ENCODE assay signal across 9 cellular contexts in the genomic region with DNA sequence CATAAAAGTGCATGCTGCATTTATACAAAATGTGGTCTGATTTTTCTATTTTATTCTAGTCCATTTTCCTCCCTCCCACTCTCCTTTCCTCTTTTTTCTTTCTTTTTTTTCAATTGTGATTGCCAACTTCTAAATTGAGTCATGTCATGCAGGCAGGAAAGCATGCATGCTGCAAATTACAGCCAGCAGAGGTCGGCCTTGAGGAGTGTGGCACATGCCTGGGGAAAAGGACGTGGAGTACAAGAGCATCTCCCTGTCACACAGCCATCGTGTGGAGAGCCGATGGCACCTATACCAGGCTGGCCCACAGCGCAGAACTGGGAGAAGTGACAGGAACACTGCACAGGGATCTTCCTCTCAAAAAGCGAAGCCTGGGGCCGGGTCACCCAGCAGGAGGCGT. TPM values are rescaled to one million over a fixed set of nuclear protein-coding genes. Genes with fewer than 3 reads are reported as not detected.
A peak's percentile ranks its signal among the peaks of the same experiment; 100 is the strongest.
DNase-seq lines count a peak whose midpoint lies in the region; ATAC-seq, FAIRE-seq and TF ChIP-seq lines count a peak whose summit lies in the region.
"Had no signal": no experiment of that assay in that cellular context is flagged by ENCODE, and none has a peak within 500 bp of the region (broad histone marks: within the 10 kb centered on the region; RNA-seq: fewer than 3 reads in every experiment).

No MANE protein-coding gene starts in this region.

- intact Hi-C loops in psoas muscle (cut with DNase I) = no loop called here

- no peaks in the 10 kb centered on the region for H3K36me3 ChIP-seq in fibroblast of lung (ENCODE audit: control insufficient read depth, insufficient read depth, low read length)
- peaks cover 0 to 12% of the 10 kb centered on the region in 2 donors for H3K36me3 ChIP-seq in small intestine (ENCODE audit: control insufficient read depth in 2 of 2, insufficient read depth in 2 of 2, low read length in 2 of 2)
- no peaks in the 10 kb centered on the region for H3K36me3 ChIP-seq in psoas muscle (ENCODE audit: insufficient read depth in 1 of 2, low read depth in 1 of 2)

- no peak overlapping the region for H3K27ac ChIP-seq in 22Rv1
- no peak overlapping the region for H3K27ac ChIP-seq in fibroblast of lung (ENCODE audit: insufficient read depth, low read length)
- no peak overlapping the region for H3K27ac ChIP-seq in small intestine (ENCODE audit: low read depth in 1 of 2, low read length in 1 of 2)
- no peak overlapping the region for H3K27ac ChIP-seq in psoas muscle

- H3K27me3 ChIP-seq in fibroblast of lung (ENCODE audit: control insufficient read depth, insufficient read depth, low read length) (peaks cover 2% of the 10 kb centered on the region), small intestine (ENCODE audit: control insufficient read depth in 2 of 2, insufficient read depth in 2 of 2, low read length in 2 of 2) (no peaks in the 10 kb centered on the region), psoas muscle (ENCODE audit: insufficient read depth in 3 of 3, low read length in 2 of 3) (no peaks in the 10 kb centered on the region)

- H4K20me1 ChIP-seq in fibroblast of lung (ENCODE audit: control insufficient read depth, extremely low read depth, insufficient read depth, low read length) = no peaks in the 10 kb centered on the region

- DNase-seq in GM13976 (ENCODE audit: low spot score) (no peak), fibroblast of lung (ENCODE audit: low read depth in 2 of 2) (peak; percentile 17 to 59), NCI-H1417 treated with DMSO at 0.1 percent for 48 hours (lab: John Stamatoyannopoulos, UW) (no peak), small intestine (no peak), psoas muscle (no peak)
- no peak for DNase-seq in stimulated activated naive CD4-positive, alpha-beta T cell (lab: John Stamatoyannopoulos, UW)

- H3K9ac ChIP-seq in fibroblast of lung (ENCODE audit: insufficient read depth, low read length) = no peak overlapping the region

- H3K9me3 ChIP-seq in fibroblast of lung (ENCODE audit: control insufficient read depth, insufficient read depth, low read depth, low read length) (no peaks in the 10 kb centered on the region), small intestine (ENCODE audit: control insufficient read depth, low read depth) (no peaks in the 10 kb centered on the region), psoas muscle (no peaks in the 10 kb centered on the region)

- no peak overlapping the region for H2AFZ ChIP-seq in fibroblast of lung (ENCODE audit: low read length)

- in situ Hi-C loops in GM13976 (cut with MboI; ENCODE audit: low sequenced_read_pairs, unreplicated experiment) = no loop called here

- no peaks in the 10 kb centered on the region for H3K4me1 ChIP-seq in fibroblast of lung (ENCODE audit: control insufficient read depth, extremely low read depth, insufficient read depth, low read length)
- no peaks in the 10 kb centered on the region for H3K4me1 ChIP-seq in small intestine (ENCODE audit: control insufficient read depth in 2 of 2, insufficient read depth in 1 of 2, low read depth in 1 of 2, low read length in 1 of 2)
- no peaks in the 10 kb centered on the region for H3K4me1 ChIP-seq in psoas muscle

- TF ChIP-seq CTCF in 22Rv1 (IDR thresholded peaks at IDR 0.05) = peak; percentile 49
- TF ChIP-seq CTCF in GM13976 (IDR thresholded peaks at IDR 0.05; ENCODE audit: borderline replicate concordance, control extremely low read depth, extremely low read depth, insufficient read depth, missing control alignments) = peak; percentile 22
- peak; percentile 30 to 36 for TF ChIP-seq CTCF in fibroblast of lung (conservative IDR thresholded peaks at IDR 0.05 in 1 of 2, IDR thresholded peaks at IDR 0.05 in 1 of 2; ENCODE audit: low read depth in 1 of 2, low read length in 2 of 2)
- TF ChIP-seq CTCF in psoas muscle (IDR thresholded peaks at IDR 0.05) = no peak

- no peak overlapping the region for H3K4me2 ChIP-seq in fibroblast of lung (ENCODE audit: extremely low read depth, insufficient read depth, low read length)

- no peak overlapping the region for H3K4me3 ChIP-seq in fibroblast of lung (replicated peaks in 1 of 4; ENCODE audit: control extremely low read depth in 1 of 4, insufficient read depth in 1 of 4, low read depth in 3 of 4, low read length in 4 of 4)
- H3K4me3 ChIP-seq in small intestine (ENCODE audit: low read depth in 1 of 2, low read length in 2 of 2) = no peak overlapping the region
- H3K4me3 ChIP-seq in psoas muscle = no peak overlapping the region
- H3K4me3 ChIP-seq: skin epidermis had no signal

- ATAC-seq in SK-N-SH treated with all-trans-retinoic acid at 6 μM for 48 hours = peak; percentile 88
- no peak for ATAC-seq in psoas muscle

- no peaks in the 10 kb centered on the region for H3K79me2 ChIP-seq in fibroblast of lung (ENCODE audit: control insufficient read depth, insufficient read depth, low read length)

- FAIRE-seq in small intestine (lab: Jason Lieb, UNC) = no peak

- 72 to 84% (median 80%) methylated on average over 8 of the region's 8 CpGs for WGBS in small intestine, 3 donors
- 70 to 71% (median 71%) methylated on average over 8 of the region's 8 CpGs for WGBS in psoas muscle, 3 donors

TF ChIP-seq in SK-N-SH treated with all-trans-retinoic acid at 6 μM for 48 hours, 23 proteins besides CTCF, POLR2A, EP300 and RAD21 (continues in another document):
- TF ChIP-seq, protein P1, sequence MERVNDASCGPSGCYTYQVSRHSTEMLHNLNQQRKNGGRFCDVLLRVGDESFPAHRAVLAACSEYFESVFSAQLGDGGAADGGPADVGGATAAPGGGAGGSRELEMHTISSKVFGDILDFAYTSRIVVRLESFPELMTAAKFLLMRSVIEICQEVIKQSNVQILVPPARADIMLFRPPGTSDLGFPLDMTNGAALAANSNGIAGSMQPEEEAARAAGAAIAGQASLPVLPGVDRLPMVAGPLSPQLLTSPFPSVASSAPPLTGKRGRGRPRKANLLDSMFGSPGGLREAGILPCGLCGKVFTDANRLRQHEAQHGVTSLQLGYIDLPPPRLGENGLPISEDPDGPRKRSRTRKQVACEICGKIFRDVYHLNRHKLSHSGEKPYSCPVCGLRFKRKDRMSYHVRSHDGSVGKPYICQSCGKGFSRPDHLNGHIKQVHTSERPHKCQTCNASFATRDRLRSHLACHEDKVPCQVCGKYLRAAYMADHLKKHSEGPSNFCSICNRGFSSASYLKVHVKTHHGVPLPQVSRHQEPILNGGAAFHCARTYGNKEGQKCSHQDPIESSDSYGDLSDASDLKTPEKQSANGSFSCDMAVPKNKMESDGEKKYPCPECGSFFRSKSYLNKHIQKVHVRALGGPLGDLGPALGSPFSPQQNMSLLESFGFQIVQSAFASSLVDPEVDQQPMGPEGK (CRISPR knock-in tag; IDR thresholded peaks at IDR 0.05; ENCODE audit: borderline replicate concordance) = no peak
- TF ChIP-seq ZFP3 (CRISPR knock-in tag; IDR thresholded peaks at IDR 0.05) = no peak
- TF ChIP-seq ZNF70 (CRISPR knock-in tag; IDR thresholded peaks at IDR 0.05) = no peak
- no peak for TF ChIP-seq RARB (CRISPR knock-in tag; IDR thresholded peaks at IDR 0.05)
- no peak for TF ChIP-seq TOX (CRISPR knock-in tag; IDR thresholded peaks at IDR 0.05; ENCODE audit: borderline replicate concordance)
- TF ChIP-seq CSDC2 (CRISPR knock-in tag; IDR thresholded peaks at IDR 0.05) = no peak
- no peak for TF ChIP-seq SNAI2 (CRISPR knock-in tag; IDR thresholded peaks at IDR 0.05)
- TF ChIP-seq ISL1 (CRISPR knock-in tag; IDR thresholded peaks at IDR 0.05) = no peak
- TF ChIP-seq TSHZ2 (CRISPR knock-in tag; IDR thresholded peaks at IDR 0.05) = no peak

RNA-seq across cellular contexts. Expression of gene LCT, which starts 17.8 kb away (rescaled TPM):
- total RNA-seq in fibroblast of lung = under 0.01 TPM in 2 replicates
- not detected in 2 replicates for polyA plus RNA-seq in fibroblast of lung
- polyA plus RNA-seq in fibroblast of lung (2012) = not detected in 2 replicates
- not detected in 2 replicates for polyA minus RNA-seq in fibroblast of lung (ENCODE audit: low replicate concordance)
- 100 to 1,000 TPM in 1 of 3 donors, 10 to 100 TPM in 2; 37.0 to 332 (median 100.0) TPM for polyA plus RNA-seq in small intestine
- total RNA-seq in psoas muscle = under 1 TPM in 2 of 4 donors, not detected in 2; 0.02 to 0.04 TPM
- under 1 TPM in 2 of 3 donors, not detected in 1; 0.01 to 0.61 TPM for polyA plus RNA-seq in psoas muscle

RNA-seq across cellular contexts. Expression of gene MCM6, which starts 57.0 kb away (rescaled TPM):
- total RNA-seq in fibroblast of lung (8.7 and 11.2 TPM in 2 replicates), psoas muscle (1 to 10 TPM; 6.0 to 9.4 (median 6.3) TPM)
- polyA plus RNA-seq in fibroblast of lung (36.0 and 60.2 TPM in 2 replicates), small intestine (10 to 100 TPM in 2 of 3 donors, 1 to 10 TPM in 1; 9.5 to 25.0 (median 23.0) TPM), psoas muscle (1 to 10 TPM; 3.3 to 4.9 (median 4.5) TPM)
- 21.8 and 42.9 TPM in 2 replicates for polyA plus RNA-seq in fibroblast of lung (2012)
- 13.3 and 37.7 TPM in 2 replicates for polyA minus RNA-seq in fibroblast of lung (ENCODE audit: low replicate concordance)

Comparison
In these comparisons a context has a peak if more than half of its experiments do, and no peak if none do; other contexts are left out.
1. DNase-seq: peak in fibroblast of lung (2 of 2); none in GM13976 (single experiment), stimulated activated naive CD4-positive, alpha-beta T cell (0 of 6), NCI-H1417 treated with DMSO at 0.1 percent for 48 hours (single experiment), small intestine (single experiment) and psoas muscle (0 of 2).
2. RNA of gene LCT, which starts 17.8 kb away (polyA plus RNA-seq): 37.0 to 332 TPM in small intestine; 0.01 to 0.61 TPM in psoas muscle and not detected in fibroblast of lung; every median in the first group is over 10 times any median in the second.